9 cellular contexts compared by ENCODE assay signal in genomic region chr7:156751319-156751718, GRCh38.
DNase-seq lines count a peak whose midpoint lies in the region; ATAC-seq lines count a peak whose summit lies in the region.
"Had no signal": no experiment of that assay in that cellular context is flagged by ENCODE, and none has a peak within 500 bp of the region (broad histone marks: within the 10 kb centered on the region; RNA-seq: fewer than 3 reads in every experiment).

No MANE protein-coding gene starts in this region.

- H3K9me3 ChIP-seq in CD4-positive, alpha-beta memory T cell (ENCODE audit: control insufficient read depth in 1 of 2, low read length in 2 of 2) = no peaks in the 10 kb centered on the region

- intact Hi-C loops in CD4-positive, alpha-beta memory T cell (cut with micrococcal nuclease) = no loop called here

- no peaks in the 10 kb centered on the region for H3K27me3 ChIP-seq in CD4-positive, alpha-beta memory T cell (ENCODE audit: insufficient read depth, low read length)

- H3K27me3 Mint-ChIP-seq in activated T-helper 17 cell treated with anti-CD3 and anti-CD28 coated beads, Interleukin-2, amount 50 U/mL, for 72 hours = no peaks in the 10 kb centered on the region
- H3K27me3 Mint-ChIP-seq in CD4-positive, alpha-beta memory T cell = no peaks in the 10 kb centered on the region

- H3K27ac ChIP-seq in CD4-positive, alpha-beta memory T cell (ENCODE audit: low read depth, low read length) = no peak overlapping the region
- H3K27ac ChIP-seq: PC-9 had no signal

- H3K4me3 Mint-ChIP-seq in activated T-helper 17 cell treated with anti-CD3 and anti-CD28 coated beads, Interleukin-2, amount 50 U/mL, for 72 hours = no peak overlapping the region
- no peak overlapping the region for H3K4me3 Mint-ChIP-seq in CD4-positive, alpha-beta memory T cell

- POLR2A ChIA-PET in CD4-positive, alpha-beta memory T cell (lab: Charles Lee; ENCODE audit: partially characterized antibody) = no interaction called here

- CTCF ChIA-PET in CD4-positive, alpha-beta memory T cell (lab: Charles Lee; ENCODE audit: partially characterized antibody) = interaction anchor here (1.3 kb wide), 1 partner anchor 1152 kb away, joined by 3 read pairs; no protein-coding TSS in a partner anchor

- H3K4me3 ChIP-seq in CD4-positive, alpha-beta memory T cell (ENCODE audit: low read length in 2 of 2) = no peak overlapping the region
- H3K4me3 ChIP-seq: PC-9 had no signal

- DNase-seq in AG20443 (ENCODE audit: low spot score) (peak; percentile 69), myocyte (ENCODE audit: low read depth) (peak; percentile 99), OCI-M2 (lab: John Stamatoyannopoulos, UW; ENCODE audit: unreplicated experiment) (no peak), SIG-M5 treated with dmso at 0.1 percent for 504 hours (lab: John Stamatoyannopoulos, UW; ENCODE audit: unreplicated experiment) (no peak)
- no peak for DNase-seq in CD4-positive, alpha-beta memory T cell
- DNase-seq: PC-9 had no signal

- H3K9me3 Mint-ChIP-seq in activated T-helper 17 cell treated with anti-CD3 and anti-CD28 coated beads, Interleukin-2, amount 50 U/mL, for 72 hours = no peaks in the 10 kb centered on the region
- no peaks in the 10 kb centered on the region for H3K9me3 Mint-ChIP-seq in CD4-positive, alpha-beta memory T cell

- no peak overlapping the region for H3K27ac Mint-ChIP-seq in activated T-helper 17 cell treated with anti-CD3 and anti-CD28 coated beads, Interleukin-2, amount 50 U/mL, for 72 hours
- peak overlapping the region in 1 of 7 donors; percentile 62 for H3K27ac Mint-ChIP-seq in CD4-positive, alpha-beta memory T cell

- no peaks in the 10 kb centered on the region for H3K36me3 ChIP-seq in CD4-positive, alpha-beta memory T cell (ENCODE audit: insufficient read depth, low read length)

- peaks cover 11% of the 10 kb centered on the region for H3K36me3 Mint-ChIP-seq in activated T-helper 17 cell treated with anti-CD3 and anti-CD28 coated beads, Interleukin-2, amount 50 U/mL, for 72 hours (ENCODE audit: low read depth)
- H3K36me3 Mint-ChIP-seq in CD4-positive, alpha-beta memory T cell = peaks cover 23% of the 10 kb centered on the region in 2 donors

- H3K4me1 Mint-ChIP-seq in activated T-helper 17 cell treated with anti-CD3 and anti-CD28 coated beads, Interleukin-2, amount 50 U/mL, for 72 hours = peaks cover 13% of the 10 kb centered on the region
- peaks cover 0 to 8% (median 3%) of the 10 kb centered on the region in 4 donors for H3K4me1 Mint-ChIP-seq in CD4-positive, alpha-beta memory T cell

- no peaks in the 10 kb centered on the region for H3K4me1 ChIP-seq in CD4-positive, alpha-beta memory T cell (ENCODE audit: insufficient read depth, low read length)

- peak; percentile 41 for ATAC-seq in HG02870 (IDR thresholded peaks at IDR 0.05; ENCODE audit: unreplicated experiment)
- ATAC-seq in activated T-helper 17 cell treated with anti-CD3 and anti-CD28 coated beads, Interleukin-2, amount 50 U/mL, for 72 hours (replicated peaks) = peak; percentile 93
- ATAC-seq in GM18907 (IDR thresholded peaks at IDR 0.05; ENCODE audit: unreplicated experiment) = no peak

Comparison
In these comparisons a context has a peak if more than half of its experiments do, and no peak if none do; other contexts are left out.
1. DNase-seq: peak in AG20443 (single experiment) and myocyte (single experiment); none in OCI-M2 (single experiment), SIG-M5 treated with dmso at 0.1 percent for 504 hours (single experiment) and CD4-positive, alpha-beta memory T cell (0 of 5).